ENCODE assay signal across 25 cellular contexts in the genomic region with DNA sequence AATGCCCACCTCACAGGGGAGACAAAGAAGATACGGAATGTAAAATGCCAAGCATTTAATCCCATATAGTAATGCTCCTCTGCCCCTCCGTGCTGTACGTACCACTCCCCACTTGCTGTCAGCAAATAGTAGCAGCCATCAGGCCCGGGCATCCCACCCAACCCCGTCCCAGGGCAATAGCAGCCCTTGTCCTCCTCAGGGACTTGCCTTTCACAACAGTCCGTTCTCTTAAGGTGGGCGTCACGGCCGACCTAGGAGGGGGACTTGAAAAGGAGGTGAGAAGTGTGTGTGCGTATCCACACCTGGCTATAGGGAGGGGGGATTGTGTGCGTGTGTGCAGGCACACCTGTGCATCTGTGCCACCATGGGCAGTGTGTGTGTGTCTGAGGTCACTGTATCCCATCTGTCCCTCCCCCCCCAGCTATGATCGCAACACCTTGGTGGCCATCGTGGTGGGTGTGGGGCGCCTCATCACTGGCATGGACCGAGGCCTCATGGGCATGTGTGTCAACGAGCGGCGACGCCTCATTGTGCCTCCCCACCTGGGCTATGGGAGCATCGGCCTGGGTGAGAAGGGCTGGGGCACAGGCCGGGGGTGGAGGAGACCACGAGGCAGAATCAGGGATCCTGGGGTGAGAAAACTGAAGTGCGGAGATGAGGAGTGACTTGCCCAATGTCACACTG. TPM values are rescaled to one million over a fixed set of nuclear protein-coding genes. Genes with fewer than 3 reads are reported as not detected.
"Had no signal": no experiment of that assay in that cellular context is flagged by ENCODE, and none has a peak within 500 bp of the region (broad histone marks: within the 10 kb centered on the region; RNA-seq: fewer than 3 reads in every experiment).

No MANE protein-coding gene starts in this region.

- H3K4me3 Mint-ChIP-seq: memory B cell; natural killer cell treated with Interleukin-12 subunit alpha and Interleukin-12 subunit beta and Interleukin-15 and Interleukin-18, amount 100 ng/mL, for 72 hours; stimulated activated effector memory CD8-positive, alpha-beta T cell treated with anti-CD3 and anti-CD28 coated beads, Interleukin-12 subunit alpha, Interleukin-12 subunit beta, amount 100 ng/mL, for 72 hours had no signal

- H3K27ac Mint-ChIP-seq: memory B cell; natural killer cell treated with Interleukin-12 subunit alpha and Interleukin-12 subunit beta and Interleukin-15 and Interleukin-18, amount 100 ng/mL, for 72 hours; stimulated activated effector memory CD8-positive, alpha-beta T cell treated with anti-CD3 and anti-CD28 coated beads, Interleukin-12 subunit alpha, Interleukin-12 subunit beta, amount 100 ng/mL, for 72 hours had no signal

- H2AFZ ChIP-seq: hepatocyte had no signal

- H3K4me1 ChIP-seq: foreskin keratinocyte had no signal

- H3K4me2 ChIP-seq: hepatocyte had no signal

- DNase-seq: colonic mucosa; dermis blood vessel endothelial cell; erythroblast; foreskin keratinocyte; head of caudate nucleus; kidney; left cardiac atrium; left ventricle myocardium inferior; lower lobe of right lung; midbrain; small intestine; stimulated activated CD4-positive, alpha-beta T cell treated with anti-CD3 and anti-CD28 coated beads, Interleukin-4, amount 100 ng/mL, for 1 hour; stimulated activated CD8-positive, alpha-beta memory T cell treated with anti-CD3 and anti-CD28 coated beads, Interleukin-4, amount 100 ng/mL, for 48 hours; stimulated activated naive CD8-positive, alpha-beta T cell treated with anti-CD3 and anti-CD28 coated beads, Interleukin-15, Interleukin-2, amounts not matched to agents 100 U/mL and 50 U/mL, for 24 hours; thyroid gland; upper lobe of left lung had no signal

- FAIRE-seq: endothelial cell of umbilical vein, kidney, small intestine had no signal

- H3K27me3 Mint-ChIP-seq: natural killer cell treated with Interleukin-12 subunit alpha and Interleukin-12 subunit beta and Interleukin-15 and Interleukin-18, amount 100 ng/mL, for 72 hours had no signal

- H3K36me3 ChIP-seq: colonic mucosa, left ventricle myocardium inferior, lower lobe of right lung, right atrium auricular region, thyroid gland, upper lobe of left lung, vagina had no signal

- H3K9me3 ChIP-seq: colonic mucosa, left ventricle myocardium inferior, lower lobe of right lung, right atrium auricular region, suprapubic skin, thyroid gland, upper lobe of left lung, vagina had no signal

- H3K27ac ChIP-seq: colonic mucosa, foreskin keratinocyte, hepatocyte, left ventricle myocardium inferior, lower lobe of right lung, right atrium auricular region, suprapubic skin, thyroid gland, upper lobe of left lung, vagina had no signal

- ATAC-seq: foreskin keratinocyte; left cardiac atrium; lower lobe of right lung; natural killer cell treated with Interleukin-12 subunit alpha and Interleukin-12 subunit beta and Interleukin-15 and Interleukin-18, amount 100 ng/mL, for 72 hours; stimulated activated effector memory CD8-positive, alpha-beta T cell treated with anti-CD3 and anti-CD28 coated beads, Interleukin-12 subunit alpha, Interleukin-12 subunit beta, amount 100 ng/mL, for 72 hours; stimulated activated naive CD8-positive, alpha-beta T cell treated with anti-CD3 and anti-CD28 coated beads, Interleukin-15, Interleukin-2, amounts not matched to agents 100 U/mL and 50 U/mL, for 24 hours had no signal

- H3K36me3 Mint-ChIP-seq: memory B cell; natural killer cell treated with Interleukin-12 subunit alpha and Interleukin-12 subunit beta and Interleukin-15 and Interleukin-18, amount 100 ng/mL, for 72 hours; stimulated activated effector memory CD8-positive, alpha-beta T cell treated with anti-CD3 and anti-CD28 coated beads, Interleukin-12 subunit alpha, Interleukin-12 subunit beta, amount 100 ng/mL, for 72 hours had no signal

- H3K9me3 Mint-ChIP-seq: memory B cell; natural killer cell treated with Interleukin-12 subunit alpha and Interleukin-12 subunit beta and Interleukin-15 and Interleukin-18, amount 100 ng/mL, for 72 hours; stimulated activated effector memory CD8-positive, alpha-beta T cell treated with anti-CD3 and anti-CD28 coated beads, Interleukin-12 subunit alpha, Interleukin-12 subunit beta, amount 100 ng/mL, for 72 hours had no signal

- H3K4me3 ChIP-seq: colonic mucosa, hepatocyte, left ventricle myocardium inferior, lower lobe of right lung, right atrium auricular region, suprapubic skin, thyroid gland, upper lobe of left lung, vagina had no signal

- H3K27me3 ChIP-seq: colonic mucosa, hepatocyte, right atrium auricular region, suprapubic skin, thyroid gland, vagina had no signal

RNA-seq across cellular contexts. Expression of a gene that starts 20.8 kb away (rescaled TPM):
- total RNA-seq: colonic mucosa; dermis blood vessel endothelial cell; endothelial cell of umbilical vein; left ventricle myocardium inferior; natural killer cell treated with Interleukin-12 subunit alpha and Interleukin-12 subunit beta and Interleukin-15 and Interleukin-18, amount 100 ng/mL, for 72 hours; pulmonary artery endothelial cell; right atrium auricular region; vagina had no signal
- polyA plus RNA-seq: foreskin keratinocyte, hepatocyte had no signal
